8 cellular contexts compared by ENCODE assay signal in the genomic region with DNA sequence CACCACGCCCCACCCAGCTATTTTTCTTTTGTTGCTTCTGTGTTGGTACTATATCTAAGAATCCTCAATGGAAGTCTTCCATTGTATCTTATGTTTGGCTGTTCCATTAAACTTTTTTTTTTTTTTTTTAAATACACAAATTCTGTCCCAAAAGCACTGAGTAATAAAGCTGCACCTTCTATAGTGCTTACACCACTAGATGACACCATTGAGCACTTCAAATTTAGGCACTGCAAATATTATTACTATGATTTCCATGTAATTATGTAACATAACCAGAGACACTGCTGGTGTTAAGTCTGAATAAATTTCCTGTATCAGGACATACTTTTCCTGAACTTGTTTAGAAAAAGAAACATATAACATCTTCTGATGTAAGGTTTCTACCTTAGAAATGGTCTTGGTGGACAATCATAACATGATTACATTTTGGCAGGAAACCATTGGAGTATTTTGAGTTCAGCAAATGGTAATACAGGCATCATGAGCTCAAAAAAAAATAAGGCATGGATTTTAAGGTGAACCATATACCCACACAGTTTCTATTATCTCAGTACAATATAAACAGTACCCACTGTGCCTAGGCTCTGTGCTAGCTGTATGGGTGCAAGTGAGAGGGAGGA.
DNase-seq lines count a peak whose midpoint lies in the region; ATAC-seq, FAIRE-seq and TF ChIP-seq lines count a peak whose summit lies in the region.

No MANE protein-coding gene starts in this region.

- TF ChIP-seq RAD21 in A549 (conservative IDR thresholded peaks at IDR 0.05 in 1 of 2, IDR thresholded peaks at IDR 0.05 in 1 of 2), result peak; percentile 54 to 64

- 88% methylated on average over 1 of the region's 1 CpG for WGBS in A549 (ENCODE audit: missing lambda C conversion rate)

- no peaks in the 10 kb centered on the region for H3K4me1 ChIP-seq in A549
- H3K4me1 ChIP-seq in GM23338 (ENCODE audit: insufficient read depth), result no peaks in the 10 kb centered on the region

- H3K36me3 Mint-ChIP-seq in GM23338 (ENCODE audit: low read depth) (no peaks in the 10 kb centered on the region), glutamatergic neuron (ENCODE audit: unreplicated experiment) (peaks cover 3% of the 10 kb centered on the region)

- H3K4me3 ChIP-seq in A549, result no peak overlapping the region
- H3K4me3 ChIP-seq in GM23338, result no peak overlapping the region
- H3K4me3 ChIP-seq in WI38 (ENCODE audit: low read depth, low read length), result no peak overlapping the region

- no peaks in the 10 kb centered on the region for H4K20me1 ChIP-seq in GM23338 (replicated peaks; ENCODE audit: insufficient read depth)

- TF ChIP-seq POLR2A in A549 (IDR thresholded peaks at IDR 0.05; ENCODE audit: low read length), result no peak

- ATAC-seq in A549 (peak; percentile 24 to 55; a peak in 2 of 6 replicates), GM23338 (no peak), GM21786 (IDR thresholded peaks at IDR 0.05; ENCODE audit: unreplicated experiment) (no peak)

- H3K4me2 ChIP-seq in A549 (no peak overlapping the region), GM23338 (no peak overlapping the region)

- H3K27me3 Mint-ChIP-seq in GM23338 (ENCODE audit: insufficient read depth, low read depth, poor library complexity) (no peaks in the 10 kb centered on the region), glutamatergic neuron (ENCODE audit: unreplicated experiment) (no peaks in the 10 kb centered on the region)

- no peak for FAIRE-seq in A549 (lab: Jason Lieb, UNC)

- no peaks in the 10 kb centered on the region for H3K79me2 ChIP-seq in GM23338 (replicated peaks; ENCODE audit: insufficient read depth)

- H3K9me3 Mint-ChIP-seq in GM23338 (no peaks in the 10 kb centered on the region), glutamatergic neuron (ENCODE audit: unreplicated experiment) (no peaks in the 10 kb centered on the region)

- no peaks in the 10 kb centered on the region for H3F3A ChIP-seq in GM23338 (replicated peaks; ENCODE audit: low read depth)

- no peaks in the 10 kb centered on the region for H3K27me3 ChIP-seq in GM23338 (ENCODE audit: insufficient read depth)

- TF ChIP-seq CTCF in A549 (IDR thresholded peaks at IDR 0.05) (peak; percentile 56), GM23338 (conservative IDR thresholded peaks at IDR 0.05; ENCODE audit: low read depth in 2 of 2) (peak; percentile 52 to 53), WI38 (IDR thresholded peaks at IDR 0.05; ENCODE audit: low read depth, low read length) (peak; percentile 27; the same call in 1 of the 2 replicates), glutamatergic neuron (IDR thresholded peaks at IDR 0.05; ENCODE audit: partially characterized antibody, unreplicated experiment) (no peak)

- CTCF ChIA-PET in A549 (lab: Yijun Ruan, JAX), result interaction anchor here (0.6 to 4.3 kb wide), 14 partner anchors 16 to 1842 kb away, joined by 3 to 25 read pairs (median 3); partner anchors contain the start of gene FCHSD2

- H3K27ac ChIP-seq in A549, result no peak overlapping the region
- H3K27ac ChIP-seq in GM23338 (ENCODE audit: low read depth), result no peak overlapping the region

- H2AFZ ChIP-seq in GM23338, result no peak overlapping the region

- H3K4me3 Mint-ChIP-seq in GM23338, result no peak overlapping the region
- H3K4me3 Mint-ChIP-seq in glutamatergic neuron (ENCODE audit: unreplicated experiment), result no peak overlapping the region

- H3K9me3 ChIP-seq in A549, result no peaks in the 10 kb centered on the region

- peak; percentile 11 to 43 for DNase-seq in A549 (ENCODE audit: low read depth in 1 of 2, low spot score in 1 of 2)
- no peak for DNase-seq in GM23338 (ENCODE audit: low spot score)
- DNase-seq in hepatic stellate cell (ENCODE audit: low spot score), result peak; percentile 15
- no peak for DNase-seq in glutamatergic neuron
- DNase-seq in LoVo (ENCODE audit: low spot score), result no peak
- DNase-seq in activated CD4-positive, alpha-beta T cell treated with anti-CD3 and anti-CD28 coated beads for 48 hours, result no peak

- POLR2A ChIA-PET in A549 (lab: Yijun Ruan, JAX), result no interaction called here

- TF ChIP-seq EP300 in A549 (IDR thresholded peaks at IDR 0.05), result no peak

- H3K27ac Mint-ChIP-seq in GM23338, result no peak overlapping the region
- no peak overlapping the region for H3K27ac Mint-ChIP-seq in glutamatergic neuron (ENCODE audit: unreplicated experiment)

- H3K4me1 Mint-ChIP-seq in GM23338 (peaks cover 2% of the 10 kb centered on the region; the same call in 2 of the 3 replicates), glutamatergic neuron (ENCODE audit: low read depth, unreplicated experiment) (peaks cover 2% of the 10 kb centered on the region)

- no peaks in the 10 kb centered on the region for H3K9me2 ChIP-seq in GM23338 (ENCODE audit: insufficient read depth)

- H3K36me3 ChIP-seq in GM23338 (ENCODE audit: insufficient read depth), result no peaks in the 10 kb centered on the region

TF ChIP-seq in A549, 52 proteins besides CTCF, POLR2A, EP300 and RAD21:
- TF ChIP-seq ATOH8 (CRISPR knock-in tag; IDR thresholded peaks at IDR 0.05; ENCODE audit: low read depth) (no peak), SMC3 (IDR thresholded peaks at IDR 0.05) (peak; percentile 70)
TF ChIP-seq in A549: peak in this region for 1.

TF ChIP-seq in GM23338, 12 proteins besides CTCF, POLR2A, EP300 and RAD21 (continues in another document):
- TF ChIP-seq STAT1 (IDR thresholded peaks at IDR 0.05; ENCODE audit: unreplicated experiment), result no peak
- no peak for TF ChIP-seq NANOG (IDR thresholded peaks at IDR 0.05; ENCODE audit: borderline replicate concordance)
- no peak for TF ChIP-seq ZNF462 (CRISPR knock-in tag; IDR thresholded peaks at IDR 0.05)
- TF ChIP-seq POLR2AphosphoS5 (IDR thresholded peaks at IDR 0.05; ENCODE audit: low read depth), result no peak

Comparison
In these comparisons a context has a peak if more than half of its experiments do, and no peak if none do; other contexts are left out.
1. ATAC-seq: peak in A549 (2 of 2); none in GM23338 (single experiment) and GM21786 (single experiment).
2. DNase-seq: peak in A549 (2 of 2) and hepatic stellate cell (single experiment); none in GM23338 (single experiment), glutamatergic neuron (single experiment), LoVo (single experiment) and activated CD4-positive, alpha-beta T cell treated with anti-CD3 and anti-CD28 coated beads for 48 hours (single experiment).